In the genomic region with DNA sequence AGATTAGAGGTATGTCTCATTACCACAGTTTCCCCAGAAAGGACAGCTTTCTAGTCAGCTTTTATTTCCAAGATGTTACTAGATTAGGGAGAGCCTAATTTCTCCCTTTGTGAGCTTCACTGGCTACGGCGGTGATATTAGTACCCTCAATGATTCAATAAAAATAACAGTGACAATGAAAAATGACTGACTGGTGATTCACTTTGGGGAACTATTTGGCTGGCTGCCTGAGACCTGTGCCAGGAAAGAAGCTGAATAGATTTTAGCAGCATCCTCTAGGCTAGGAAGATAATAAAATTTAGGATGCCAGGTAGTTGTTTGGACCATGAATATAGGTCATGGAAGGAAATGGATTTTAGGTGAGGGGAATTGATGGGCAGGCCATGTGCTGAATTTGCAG, we compare ENCODE assay signal across 11 cellular contexts.
A peak's percentile ranks its signal among the peaks of the same experiment; 100 is the strongest.
DNase-seq lines count a peak whose midpoint lies in the region; ATAC-seq, FAIRE-seq and TF ChIP-seq lines count a peak whose summit lies in the region.
"Had no signal": no experiment of that assay in that cellular context is flagged by ENCODE, and none has a peak within 500 bp of the region (broad histone marks: within the 10 kb centered on the region; RNA-seq: fewer than 3 reads in every experiment).

No MANE protein-coding gene starts in this region.

- no peak for TF ChIP-seq CTCF in endothelial cell of umbilical vein (IDR thresholded peaks at IDR 0.05; ENCODE audit: extremely low read depth in 1 of 2, insufficient read depth in 1 of 2, low read depth in 1 of 2, low read length in 2 of 2)
- TF ChIP-seq CTCF in CD8-positive, alpha-beta T cell (IDR thresholded peaks at IDR 0.05), result no peak

- CTCF ChIA-PET in endothelial cell of umbilical vein (lab: Charles Lee), result interaction anchor here (1.1 to 1.7 kb wide), 5 partner anchors 9 to 313 kb away, joined by 3 to 6 read pairs (median 4); no protein-coding TSS in a partner anchor
- CTCF ChIA-PET in CD8-positive, alpha-beta T cell (lab: Charles Lee), result no interaction called here

- intact Hi-C loops in left cardiac atrium (cut with DNase I), result no loop called here
- intact Hi-C loops in Right ventricle myocardium inferior (cut with DNase I), result no loop called here
- intact Hi-C loops in endothelial cell of umbilical vein (cut with micrococcal nuclease), result no loop called here
- intact Hi-C loops in CD8-positive, alpha-beta T cell (cut with DNase I, micrococcal nuclease), result no loop called here

- no peaks in the 10 kb centered on the region for H3K9me1 ChIP-seq in endothelial cell of umbilical vein (replicated peaks; ENCODE audit: control insufficient read depth, extremely low read depth, insufficient read depth, low read length)

- peak; percentile 27 to 51 for ATAC-seq in left cardiac atrium
- ATAC-seq in Right ventricle myocardium inferior, result no peak
- no peak for ATAC-seq in GM21576 (IDR thresholded peaks at IDR 0.05; ENCODE audit: unreplicated experiment)
- ATAC-seq in CD8-positive, alpha-beta T cell, result no peak
- ATAC-seq: HepG2 had no signal

- H2AFZ ChIP-seq in endothelial cell of umbilical vein (ENCODE audit: low read depth, low read length), result no peak overlapping the region

- H3K36me3 ChIP-seq in endothelial cell of umbilical vein (ENCODE audit: control insufficient read depth in 2 of 2, extremely low read depth in 1 of 2, insufficient read depth in 2 of 2, low read length in 2 of 2), result no peaks in the 10 kb centered on the region
- H3K36me3 ChIP-seq in CD8-positive, alpha-beta T cell (ENCODE audit: insufficient read depth, low read length), result no peaks in the 10 kb centered on the region

- no peak overlapping the region for H3K27ac Mint-ChIP-seq in CD8-positive, alpha-beta T cell

- no peak overlapping the region for H3K27ac ChIP-seq in endothelial cell of umbilical vein (ENCODE audit: insufficient read depth, low read depth, low read length)
- no peak overlapping the region for H3K27ac ChIP-seq in CD8-positive, alpha-beta T cell (ENCODE audit: low read depth, low read length)

- H3K9me3 ChIP-seq in endothelial cell of umbilical vein (replicated peaks; ENCODE audit: control insufficient read depth, insufficient read depth, low read length), result no peaks in the 10 kb centered on the region
- H3K9me3 ChIP-seq in CD8-positive, alpha-beta T cell (ENCODE audit: low read length), result no peaks in the 10 kb centered on the region

- H3K4me3 ChIP-seq in endothelial cell of umbilical vein (replicated peaks in 1 of 3; ENCODE audit: insufficient read depth in 1 of 3, low read depth in 1 of 3, low read length in 3 of 3), result no peak overlapping the region
- no peak overlapping the region for H3K4me3 ChIP-seq in CD8-positive, alpha-beta T cell (ENCODE audit: low read depth, low read length)
- H3K4me3 ChIP-seq: lung had no signal

- peaks cover 7% of the 10 kb centered on the region for H3K79me2 ChIP-seq in endothelial cell of umbilical vein (ENCODE audit: control insufficient read depth, insufficient read depth, low read length)

- no peak overlapping the region for H3K4me3 Mint-ChIP-seq in CD8-positive, alpha-beta T cell

- H3K4me2 ChIP-seq in endothelial cell of umbilical vein (ENCODE audit: insufficient read depth, low read length), result peak overlapping the region; percentile 46

- POLR2A ChIA-PET in endothelial cell of umbilical vein (lab: Charles Lee), result no interaction called here
- POLR2A ChIA-PET in CD8-positive, alpha-beta T cell (lab: Charles Lee), result no interaction called here

- H3K9ac ChIP-seq in endothelial cell of umbilical vein (replicated peaks; ENCODE audit: extremely low read depth, insufficient read depth, low read length), result no peak overlapping the region

- FAIRE-seq in RCC 7860 (lab: Jason Lieb, UNC) (peak; percentile 97), endothelial cell of umbilical vein (lab: Jason Lieb, UNC) (no peak), urothelium cell line (lab: Jason Lieb, UNC) (no peak)
- FAIRE-seq: HepG2 had no signal

- H4K20me1 ChIP-seq in endothelial cell of umbilical vein (replicated peaks; ENCODE audit: control insufficient read depth, extremely low read depth, insufficient read depth, low read length), result peaks cover 2% of the 10 kb centered on the region

- dilution Hi-C loops in endothelial cell of umbilical vein (cut with MboI; ENCODE audit: extremely low pct_ligation_motif_present, low sequenced_read_pairs), result no loop called here

- peaks cover 15% of the 10 kb centered on the region for H3K4me1 ChIP-seq in endothelial cell of umbilical vein (ENCODE audit: control insufficient read depth, extremely low read depth, insufficient read depth, low read length)
- no peaks in the 10 kb centered on the region for H3K4me1 ChIP-seq in CD8-positive, alpha-beta T cell (ENCODE audit: insufficient read depth, low read length)

- no peaks in the 10 kb centered on the region for H3K27me3 ChIP-seq in endothelial cell of umbilical vein (ENCODE audit: control insufficient read depth in 2 of 2, insufficient read depth in 2 of 2, low read length in 2 of 2)
- H3K27me3 ChIP-seq in CD8-positive, alpha-beta T cell (ENCODE audit: insufficient read depth, low read length), result no peaks in the 10 kb centered on the region

- no TSS peak for BruUV-seq in endothelial cell of umbilical vein (replicated peaks; lab: Mats Ljungman, UMichigan)

- H3K36me3 Mint-ChIP-seq in CD8-positive, alpha-beta T cell, result no peaks in the 10 kb centered on the region

- no peak for TF ChIP-seq POLR2A in endothelial cell of umbilical vein (IDR thresholded peaks at IDR 0.05; ENCODE audit: low read depth, low read length)

- H3K9me3 Mint-ChIP-seq in CD8-positive, alpha-beta T cell, result no peaks in the 10 kb centered on the region

- H3K27me3 Mint-ChIP-seq in CD8-positive, alpha-beta T cell (ENCODE audit: low read depth), result peaks cover 9% of the 10 kb centered on the region

- peak; percentile 43 for DNase-seq in left cardiac atrium
- no peak for DNase-seq in Right ventricle myocardium inferior (ENCODE audit: missing footprints)
- DNase-seq in RCC 7860 (ENCODE audit: low spot score), result peak; percentile 85
- DNase-seq in endothelial cell of umbilical vein (ENCODE audit: low read depth, low spot score), result peak; percentile 80
- peak; percentile 54 for DNase-seq in urothelium cell line (ENCODE audit: low spot score)
- no peak for DNase-seq in SHP77 (lab: John Stamatoyannopoulos, UW)
- DNase-seq in CD8-positive, alpha-beta T cell, result no peak
- DNase-seq: cortex of kidney had no signal

- H3K4me1 Mint-ChIP-seq in CD8-positive, alpha-beta T cell (ENCODE audit: low read depth), result no peaks in the 10 kb centered on the region

TF ChIP-seq in endothelial cell of umbilical vein, 7 proteins besides CTCF, POLR2A, EP300 and RAD21:
- peak; percentile 75 for TF ChIP-seq FOS (IDR thresholded peaks at IDR 0.05; ENCODE audit: borderline replicate concordance, insufficient read depth, low read length)
- TF ChIP-seq MYC (IDR thresholded peaks at IDR 0.05; ENCODE audit: low read depth, low read length), result no peak
- peak; percentile 64 for TF ChIP-seq JUN (IDR thresholded peaks at IDR 0.05; ENCODE audit: borderline replicate concordance, insufficient read depth, insufficient read length, low read depth)
- TF ChIP-seq GATA2 (IDR thresholded peaks at IDR 0.05; ENCODE audit: insufficient read depth, insufficient read length, low read depth, low read length), result peak; percentile 77

Comparison
In these comparisons a context has a peak if more than half of its experiments do, and no peak if none do; other contexts are left out.
1. ATAC-seq: peak in left cardiac atrium (2 of 2); none in Right ventricle myocardium inferior (single experiment), GM21576 (single experiment) and CD8-positive, alpha-beta T cell (single experiment).
2. DNase-seq: peak in left cardiac atrium (single experiment), RCC 7860 (single experiment), endothelial cell of umbilical vein (single experiment) and urothelium cell line (single experiment); none in Right ventricle myocardium inferior (single experiment), SHP77 (0 of 2) and CD8-positive, alpha-beta T cell (0 of 7).